28 cellular contexts compared by ENCODE assay signal in the genomic region with DNA sequence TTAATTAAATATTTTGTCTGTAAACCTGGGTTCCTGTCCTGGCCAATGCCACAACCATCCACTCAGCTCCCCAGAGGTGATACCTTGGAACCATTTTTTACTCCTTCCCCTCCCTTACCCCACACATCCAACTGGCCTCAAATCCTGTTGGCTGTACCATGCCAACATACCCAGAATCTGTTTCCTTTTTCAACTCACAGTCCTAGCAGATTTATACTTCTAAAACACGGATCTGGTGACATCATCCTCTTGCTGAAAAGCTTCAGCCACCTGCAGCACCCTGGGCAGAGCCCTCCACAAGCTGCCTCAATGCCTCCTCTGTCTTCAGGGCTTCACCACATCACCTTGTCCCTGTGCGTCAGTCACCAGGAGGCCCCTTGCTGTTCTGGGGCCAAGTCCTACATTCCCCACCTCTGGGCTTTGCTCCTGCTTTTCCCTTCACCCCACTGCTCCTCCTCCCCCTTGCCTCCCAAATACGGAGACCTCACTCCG. TPM values are rescaled to one million over a fixed set of nuclear protein-coding genes. Genes with fewer than 3 reads are reported as not detected.
A peak's percentile ranks its signal among the peaks of the same experiment; 100 is the strongest.
DNase-seq lines count a peak whose midpoint lies in the region; ATAC-seq and TF ChIP-seq lines count a peak whose summit lies in the region.
"Had no signal": no experiment of that assay in that cellular context is flagged by ENCODE, and none has a peak within 500 bp of the region (broad histone marks: within the 10 kb centered on the region; RNA-seq: fewer than 3 reads in every experiment).

No MANE protein-coding gene starts in this region.

- H3K9ac ChIP-seq in BLaER1 treated with 17β-estradiol and CSF1 and Interleukin-3, amounts not matched to agents 10 nM and 100 nM: no peak overlapping the region
- no peak overlapping the region for H3K9ac ChIP-seq in HUES64 (ENCODE audit: low read depth, low read length)
- H3K9ac ChIP-seq in endodermal cell (ENCODE audit: extremely low read depth, low read length, poor library complexity, severe bottlenecking): no peak overlapping the region

- peaks cover 0 to 8% (median 0%) of the 10 kb centered on the region in 11 experiments; a peak in 2 of 22 replicates for H3K9me3 ChIP-seq in BLaER1 treated with 17β-estradiol and CSF1 and Interleukin-3, amounts not matched to agents 10 nM and 100 nM (replicated peaks in 1 of 11)
- no peaks in the 10 kb centered on the region for H3K9me3 ChIP-seq in HUES64 (ENCODE audit: insufficient read depth, low read depth, low read length)
- no peaks in the 10 kb centered on the region for H3K9me3 ChIP-seq in endodermal cell (ENCODE audit: control insufficient read depth, low read length)
- H3K9me3 ChIP-seq: A549, HAP-1, SJSA1, stomach, tibial nerve had no signal

- peaks cover 0 to 20% (median 0%) of the 10 kb centered on the region in 11 experiments; a peak in 3 of 22 replicates for H3K27me3 ChIP-seq in BLaER1 treated with 17β-estradiol and CSF1 and Interleukin-3, amounts not matched to agents 10 nM and 100 nM
- H3K27me3 ChIP-seq in HUES64 (ENCODE audit: insufficient read depth, low read length): no peaks in the 10 kb centered on the region
- H3K27me3 ChIP-seq in endodermal cell (ENCODE audit: control insufficient read depth, insufficient read depth, low read length, poor library complexity, severe bottlenecking): no peaks in the 10 kb centered on the region
- H3K27me3 ChIP-seq: SJSA1, stomach, tibial nerve had no signal

- WGBS in HUES64: 13% methylated on average over 4 of the region's 4 CpGs
- 48 to 55% methylated on average over 4 of the region's 4 CpGs for WGBS in endodermal cell (ENCODE audit: insufficient coverage in 1 of 2, insufficient read length in 1 of 2), 2 experiments

- H3K4me1 Mint-ChIP-seq in endodermal cell (peaks cover 73% of the 10 kb centered on the region), naive B cell (peaks cover 7 to 27% (median 16%) of the 10 kb centered on the region in 3 donors)
- H3K4me1 Mint-ChIP-seq: activated naive CD8-positive, alpha-beta T cell treated with anti-CD3 and anti-CD28 coated beads for 36 hours had no signal

- H3K27me3 Mint-ChIP-seq in endodermal cell (ENCODE audit: insufficient read depth) (no peaks in the 10 kb centered on the region), naive B cell (no peaks in the 10 kb centered on the region)
- H3K27me3 Mint-ChIP-seq: activated CD8-positive, alpha-beta T cell treated with anti-CD3 and anti-CD28 coated beads for 36 hours; activated naive CD8-positive, alpha-beta T cell treated with anti-CD3 and anti-CD28 coated beads for 36 hours had no signal

- H3K27ac Mint-ChIP-seq in endodermal cell (peak overlapping the region; percentile 92), naive B cell (peak overlapping the region in 4 of 6 donors; percentile 74 to 90 (median 77))
- H3K27ac Mint-ChIP-seq: activated CD8-positive, alpha-beta T cell treated with anti-CD3 and anti-CD28 coated beads for 36 hours; activated naive CD8-positive, alpha-beta T cell treated with anti-CD3 and anti-CD28 coated beads for 36 hours; activated T-helper 2 cell treated with anti-CD3 and anti-CD28 coated beads, Interferon-gamma antibody, Interleukin-2, Interleukin-4, amounts not matched to agents 10 μg/mL and 5 μg/mL and 100 μg/mL, durations not matched to agents 14 hours and 24 hours and 36 hours; CD8-positive, alpha-beta T cell had no signal

- H3K4me3 ChIP-seq in BLaER1 treated with 17β-estradiol and CSF1 and Interleukin-3, amounts not matched to agents 10 nM and 100 nM: no peak overlapping the region; a peak in 1 of 20 replicates
- H3K4me3 ChIP-seq in HUES64 (ENCODE audit: low read length) (peak overlapping the region; percentile 15; the same call in 1 of the 2 replicates), endodermal cell (ENCODE audit: low read length) (no peak overlapping the region)
- H3K4me3 ChIP-seq: A549, HAP-1, SJSA1, stomach, tibial nerve had no signal

- peak overlapping the region; percentile 27 for H3K4me3 Mint-ChIP-seq in endodermal cell
- H3K4me3 Mint-ChIP-seq in naive B cell: peak overlapping the region in 1 of 8 donors; percentile 70
- H3K4me3 Mint-ChIP-seq: activated CD8-positive, alpha-beta T cell treated with anti-CD3 and anti-CD28 coated beads for 36 hours; activated naive CD8-positive, alpha-beta T cell treated with anti-CD3 and anti-CD28 coated beads for 36 hours; CD8-positive, alpha-beta T cell had no signal

- DNase-seq in endodermal cell (peak; percentile 83), naive B cell (no peak), midbrain (lab: John Stamatoyannopoulos, UW) (no peak), NCI-H345 (lab: John Stamatoyannopoulos, UW) (no peak)
- DNase-seq in activated CD4-positive, alpha-beta T cell treated with anti-CD3 and anti-CD28 coated beads for 48 hours: no peak
- DNase-seq: activated CD4-positive, alpha-beta T cell treated with anti-CD3 and anti-CD28 coated beads for 1 hour; activated CD8-positive, alpha-beta T cell treated with anti-CD3 and anti-CD28 coated beads for 36 hours; activated naive CD8-positive, alpha-beta T cell treated with anti-CD3 and anti-CD28 coated beads for 36 hours; AML-193; aorta; CD8-positive, alpha-beta T cell; central memory CD4-positive, alpha-beta T cell; DMS 273 treated with DMSO at 0.1 percent for 48 hours; Karpas-422; kidney glomerular epithelial cell; MV-4-11; NCI-H146; NCI-H2107; RPMI8226; stomach had no signal

- H4K20me1 ChIP-seq in BLaER1 treated with 17β-estradiol and CSF1 and Interleukin-3, amounts not matched to agents 10 nM and 100 nM: no peaks in the 10 kb centered on the region

- H3K36me3 Mint-ChIP-seq in endodermal cell (ENCODE audit: low read depth) (peaks cover 4% of the 10 kb centered on the region), naive B cell (no peaks in the 10 kb centered on the region)
- H3K36me3 Mint-ChIP-seq: activated naive CD8-positive, alpha-beta T cell treated with anti-CD3 and anti-CD28 coated beads for 36 hours; CD8-positive, alpha-beta T cell had no signal

- peak overlapping the region in 4 of 11 experiments; percentile 3 to 57 (median 24); a peak in 6 of 22 replicates for H3K27ac ChIP-seq in BLaER1 treated with 17β-estradiol and CSF1 and Interleukin-3, amounts not matched to agents 10 nM and 100 nM
- H3K27ac ChIP-seq in HUES64 (ENCODE audit: low read depth, low read length): peak overlapping the region; percentile 57
- peak overlapping the region; percentile 42 for H3K27ac ChIP-seq in endodermal cell (ENCODE audit: low read depth, low read length)
- H3K27ac ChIP-seq: A549, SJSA1, stomach, tibial nerve had no signal

- peaks cover 8 to 53% (median 43%) of the 10 kb centered on the region in 10 experiments; a peak in 18 of 20 replicates for H3K4me1 ChIP-seq in BLaER1 treated with 17β-estradiol and CSF1 and Interleukin-3, amounts not matched to agents 10 nM and 100 nM
- H3K4me1 ChIP-seq in HUES64 (ENCODE audit: insufficient read depth, low read length) (peaks cover 95% of the 10 kb centered on the region), endodermal cell (ENCODE audit: control insufficient read depth, insufficient read depth, low read length) (peaks cover 26% of the 10 kb centered on the region)
- H3K4me1 ChIP-seq: A549, SJSA1 had no signal

- no peaks in the 10 kb centered on the region for H3K36me3 ChIP-seq in BLaER1 treated with 17β-estradiol and CSF1 and Interleukin-3, amounts not matched to agents 10 nM and 100 nM
- peaks cover 31% of the 10 kb centered on the region for H3K36me3 ChIP-seq in HUES64 (ENCODE audit: insufficient read depth, low read length)
- H3K36me3 ChIP-seq in endodermal cell (ENCODE audit: control insufficient read depth, insufficient read depth, low read length): no peaks in the 10 kb centered on the region
- H3K36me3 ChIP-seq: SJSA1, stomach, tibial nerve had no signal

- peak overlapping the region in 8 of 11 experiments; percentile 45 to 84 (median 68); a peak in 15 of 22 replicates for H3K4me2 ChIP-seq in BLaER1 treated with 17β-estradiol and CSF1 and Interleukin-3, amounts not matched to agents 10 nM and 100 nM
- H3K4me2 ChIP-seq: A549 had no signal

- H3K9me3 Mint-ChIP-seq in endodermal cell: no peaks in the 10 kb centered on the region
- peaks cover 0 to 2% (median 0%) of the 10 kb centered on the region in 7 donors for H3K9me3 Mint-ChIP-seq in naive B cell
- H3K9me3 Mint-ChIP-seq: activated CD8-positive, alpha-beta T cell treated with anti-CD3 and anti-CD28 coated beads for 36 hours; activated naive CD8-positive, alpha-beta T cell treated with anti-CD3 and anti-CD28 coated beads for 36 hours; activated T-helper 2 cell treated with anti-CD3 and anti-CD28 coated beads, Interferon-gamma antibody, Interleukin-2, Interleukin-4, amounts not matched to agents 10 μg/mL and 5 μg/mL and 100 μg/mL, durations not matched to agents 14 hours and 24 hours and 36 hours; CD8-positive, alpha-beta T cell had no signal

- ATAC-seq in naive B cell (ENCODE audit: low read depth in 2 of 2): no peak
- no peak for ATAC-seq in GM21723 (IDR thresholded peaks at IDR 0.05; ENCODE audit: unreplicated experiment)
- ATAC-seq: activated CD8-positive, alpha-beta T cell treated with anti-CD3 and anti-CD28 coated beads for 36 hours; CD8-positive, alpha-beta T cell had no signal

- no peak for TF ChIP-seq CTCF in endodermal cell (conservative IDR thresholded peaks at IDR 0.05)

RNA-seq across cellular contexts. Expression of a gene that starts 14.9 kb away (rescaled TPM):
- 146 TPM for polyA plus RNA-seq in HUES64 (2013, experiment 1 of 2)
- 175 TPM for polyA plus RNA-seq in HUES64 (2013, experiment 2 of 2)
- total RNA-seq in endodermal cell: 100 to 1,000 TPM in 1 of 2 donors, 10 to 100 TPM in 1; 79.6 to 328 TPM
- polyA plus RNA-seq in endodermal cell (2013, experiment 1 of 2): 73.8 TPM
- 61.4 TPM for polyA plus RNA-seq in endodermal cell (2013, experiment 2 of 2)
- polyA plus RNA-seq in naive B cell (ENCODE audit: low read depth in 6 of 6): 1 to 10 TPM in 3 of 6 donors, under 1 TPM in 2, not detected in 1; 0.48 to 1.6 (median 1.1) TPM
- total RNA-seq: activated CD8-positive, alpha-beta T cell treated with anti-CD3 and anti-CD28 coated beads for 36 hours; activated naive CD8-positive, alpha-beta T cell treated with anti-CD3 and anti-CD28 coated beads for 36 hours; activated T-helper 2 cell treated with anti-CD3 and anti-CD28 coated beads, Interferon-gamma antibody, Interleukin-2, Interleukin-4, amounts not matched to agents 10 μg/mL and 5 μg/mL and 100 μg/mL, durations not matched to agents 14 hours and 24 hours and 36 hours; CD8-positive, alpha-beta T cell had no signal
